In genomic region chr10:33484787-33485186, GRCh38 we compare ENCODE assay signal across 14 cellular contexts.
A peak's percentile ranks its signal among the peaks of the same experiment; 100 is the strongest.
DNase-seq lines count a peak whose midpoint lies in the region; ATAC-seq and TF ChIP-seq lines count a peak whose summit lies in the region.
"Had no signal": no experiment of that assay in that cellular context is flagged by ENCODE, and none has a peak within 500 bp of the region (broad histone marks: within the 10 kb centered on the region; RNA-seq: fewer than 3 reads in every experiment).

No MANE protein-coding gene starts in this region.

- ATAC-seq in Right ventricle myocardium superior (ENCODE audit: poor library complexity) = peak; percentile 72
- ATAC-seq in HG03378 (IDR thresholded peaks at IDR 0.05; ENCODE audit: unreplicated experiment) = no peak
- ATAC-seq in GM21717 (IDR thresholded peaks at IDR 0.05; ENCODE audit: unreplicated experiment) = no peak
- ATAC-seq: pancreas had no signal

- H3K27ac ChIP-seq in SK-N-MC = no peak overlapping the region
- H3K27ac ChIP-seq: pancreas, vagina had no signal

- no peak overlapping the region for H3K27ac Mint-ChIP-seq in activated CD4-positive, alpha-beta memory T cell treated with anti-CD3 and anti-CD28 coated beads for 36 hours

- intact Hi-C loops in Right ventricle myocardium superior (cut with DNase I) (no loop called here), cardiac septum (cut with DNase I) (no loop called here)
- intact Hi-C loops in activated CD4-positive, alpha-beta memory T cell treated with anti-CD3 and anti-CD28 coated beads for 36 hours (cut with micrococcal nuclease) = no loop called here

- no peaks in the 10 kb centered on the region for H3K9me3 ChIP-seq in SK-N-MC (ENCODE audit: low read depth, low read length)
- H3K9me3 ChIP-seq: pancreas, vagina had no signal

- no peak overlapping the region for H3K9ac ChIP-seq in SK-N-MC (ENCODE audit: insufficient read length)

- DNase-seq in Right ventricle myocardium superior (no peak), cardiac septum (ENCODE audit: low spot score) (no peak), SK-N-MC (ENCODE audit: low read depth, low spot score) (peak; percentile 12), fibroblast of villous mesenchyme (ENCODE audit: low read depth) (peak; percentile 86), stromal cell of bone marrow (ENCODE audit: low read depth) (peak; percentile 48)
- DNase-seq in activated CD4-positive, alpha-beta memory T cell treated with anti-CD3 and anti-CD28 coated beads for 36 hours = no peak
- DNase-seq: activated naive CD4-positive, alpha-beta T cell treated with anti-CD3 and anti-CD28 coated beads, Interleukin-2, amount 50 U/mL, for 16 hours; NCI-H446; pancreas; RPMI8226 had no signal

- CTCF ChIA-PET in activated CD4-positive, alpha-beta memory T cell treated with anti-CD3 and anti-CD28 coated beads for 36 hours (lab: Charles Lee) = no interaction called here

- no peaks in the 10 kb centered on the region for H3K27me3 Mint-ChIP-seq in activated CD4-positive, alpha-beta memory T cell treated with anti-CD3 and anti-CD28 coated beads for 36 hours

- H3K9me3 Mint-ChIP-seq in activated CD4-positive, alpha-beta memory T cell treated with anti-CD3 and anti-CD28 coated beads for 36 hours = no peaks in the 10 kb centered on the region

- H3K4me1 Mint-ChIP-seq in activated CD4-positive, alpha-beta memory T cell treated with anti-CD3 and anti-CD28 coated beads for 36 hours (ENCODE audit: low read depth) = peaks cover 10% of the 10 kb centered on the region

- no peak for TF ChIP-seq CTCF in fibroblast of villous mesenchyme (IDR thresholded peaks at IDR 0.05; ENCODE audit: insufficient read depth, low read depth, low read length)

- H3K4me3 ChIP-seq in SK-N-MC (no peak overlapping the region), fibroblast of villous mesenchyme (ENCODE audit: low read depth, low read length) (no peak overlapping the region)
- H3K4me3 ChIP-seq: lung, pancreas, vagina had no signal

- no peak overlapping the region for H3K4me3 Mint-ChIP-seq in activated CD4-positive, alpha-beta memory T cell treated with anti-CD3 and anti-CD28 coated beads for 36 hours

- H3K36me3 Mint-ChIP-seq in activated CD4-positive, alpha-beta memory T cell treated with anti-CD3 and anti-CD28 coated beads for 36 hours = no peaks in the 10 kb centered on the region

- POLR2A ChIA-PET in activated CD4-positive, alpha-beta memory T cell treated with anti-CD3 and anti-CD28 coated beads for 36 hours (lab: Charles Lee) = no interaction called here

- no peaks in the 10 kb centered on the region for H3K36me3 ChIP-seq in SK-N-MC (ENCODE audit: insufficient read depth, low read length)
- H3K36me3 ChIP-seq: pancreas, vagina had no signal

Comparison
In these comparisons a context has a peak if more than half of its experiments do, and no peak if none do; other contexts are left out.
1. DNase-seq: peak in SK-N-MC (single experiment), fibroblast of villous mesenchyme (single experiment) and stromal cell of bone marrow (single experiment); none in Right ventricle myocardium superior (single experiment), cardiac septum (single experiment) and activated CD4-positive, alpha-beta memory T cell treated with anti-CD3 and anti-CD28 coated beads for 36 hours (single experiment).